21 cellular contexts compared by ENCODE assay signal in the genomic region with DNA sequence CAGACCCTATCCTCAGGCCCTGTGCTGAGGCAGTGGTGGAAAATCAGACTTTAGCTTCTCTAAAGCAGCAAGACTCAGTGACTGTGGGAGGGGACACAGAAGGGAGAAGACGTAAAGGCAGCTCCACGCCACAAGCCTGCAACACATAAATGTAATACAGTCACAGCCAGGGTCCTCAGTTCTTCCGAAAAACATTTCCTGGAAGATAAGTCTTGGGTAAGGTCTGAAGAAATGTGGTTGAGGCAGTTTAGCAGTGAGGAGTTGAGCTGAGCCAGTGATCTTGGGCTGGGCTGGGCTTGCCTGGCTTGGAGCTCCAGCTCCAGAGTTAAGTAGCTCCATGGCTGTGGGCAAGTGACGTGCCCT.
DNase-seq lines count a peak whose midpoint lies in the region; ATAC-seq and TF ChIP-seq lines count a peak whose summit lies in the region.
"Had no signal": no experiment of that assay in that cellular context is flagged by ENCODE, and none has a peak within 500 bp of the region (broad histone marks: within the 10 kb centered on the region; RNA-seq: fewer than 3 reads in every experiment).

No MANE protein-coding gene starts in this region.

- TF ChIP-seq EP300 in suprapubic skin (IDR thresholded peaks at IDR 0.05), result no peak

- no peaks in the 10 kb centered on the region for H3K27me3 ChIP-seq in effector memory CD4-positive, alpha-beta T cell (replicated peaks; ENCODE audit: control insufficient read depth, insufficient read depth, low read length, poor library complexity, severe bottlenecking)
- peaks cover 8% of the 10 kb centered on the region for H3K27me3 ChIP-seq in suprapubic skin
- H3K27me3 ChIP-seq: brain microvascular endothelial cell, gastroesophageal sphincter, MG63, sigmoid colon had no signal

- H3K36me3 Mint-ChIP-seq in stimulated activated naive CD8-positive, alpha-beta T cell treated with anti-CD3 and anti-CD28 coated beads, Interleukin-15, Interleukin-2, amounts not matched to agents 100 ng/mL and 50 ng/mL, for 24 hours (ENCODE audit: low read depth), result no peaks in the 10 kb centered on the region
- H3K36me3 Mint-ChIP-seq in WTC11, result peaks cover 6% of the 10 kb centered on the region
- H3K36me3 Mint-ChIP-seq: activated CD4-positive, alpha-beta memory T cell treated with anti-CD3 and anti-CD28 coated beads for 36 hours; CD4-positive, alpha-beta memory T cell had no signal

- POLR2A ChIA-PET in WTC11 (lab: Charles Lee), result no interaction called here

- no peak for TF ChIP-seq CTCF in WTC11 (IDR thresholded peaks at IDR 0.05)
- TF ChIP-seq CTCF in suprapubic skin (IDR thresholded peaks at IDR 0.05), result no peak

- peak overlapping the region; percentile 75 for H3K27ac Mint-ChIP-seq in stimulated activated naive CD8-positive, alpha-beta T cell treated with anti-CD3 and anti-CD28 coated beads, Interleukin-15, Interleukin-2, amounts not matched to agents 100 ng/mL and 50 ng/mL, for 24 hours
- H3K27ac Mint-ChIP-seq in stimulated activated naive CD8-positive, alpha-beta T cell treated with anti-CD3 and anti-CD28 coated beads, Interleukin-15, amount 100 ng/mL, for 72 hours, result peak overlapping the region in 1 of 2 donors; percentile 47
- H3K27ac Mint-ChIP-seq in WTC11, result peak overlapping the region; percentile 69
- H3K27ac Mint-ChIP-seq: activated CD4-positive, alpha-beta memory T cell treated with anti-CD3 and anti-CD28 coated beads for 36 hours; effector memory CD8-positive, alpha-beta T cell; progenitor cell of endocrine pancreas had no signal

- no peak overlapping the region for H3K4me3 Mint-ChIP-seq in stimulated activated naive CD8-positive, alpha-beta T cell treated with anti-CD3 and anti-CD28 coated beads, Interleukin-15, Interleukin-2, amounts not matched to agents 100 ng/mL and 50 ng/mL, for 24 hours
- H3K4me3 Mint-ChIP-seq in stimulated activated naive CD8-positive, alpha-beta T cell treated with anti-CD3 and anti-CD28 coated beads, Interleukin-15, amount 100 ng/mL, for 72 hours, result no peak overlapping the region
- no peak overlapping the region for H3K4me3 Mint-ChIP-seq in WTC11
- H3K4me3 Mint-ChIP-seq: activated CD4-positive, alpha-beta memory T cell treated with anti-CD3 and anti-CD28 coated beads for 36 hours; CD4-positive, alpha-beta memory T cell; effector memory CD8-positive, alpha-beta T cell had no signal

- WGBS in suprapubic skin, result 59% methylated on average over 4 of the region's 4 CpGs

- no peak overlapping the region for H3K27ac ChIP-seq in effector memory CD4-positive, alpha-beta T cell (ENCODE audit: insufficient read depth, low read length, poor library complexity, severe bottlenecking)
- no peak overlapping the region for H3K27ac ChIP-seq in suprapubic skin
- H3K27ac ChIP-seq: brain microvascular endothelial cell, gastroesophageal sphincter, sigmoid colon had no signal

- peaks cover 46% of the 10 kb centered on the region for H3K4me1 Mint-ChIP-seq in stimulated activated naive CD8-positive, alpha-beta T cell treated with anti-CD3 and anti-CD28 coated beads, Interleukin-15, Interleukin-2, amounts not matched to agents 100 ng/mL and 50 ng/mL, for 24 hours (ENCODE audit: low read depth)
- peaks cover 51% of the 10 kb centered on the region for H3K4me1 Mint-ChIP-seq in stimulated activated naive CD8-positive, alpha-beta T cell treated with anti-CD3 and anti-CD28 coated beads, Interleukin-15, amount 100 ng/mL, for 72 hours
- H3K4me1 Mint-ChIP-seq in WTC11, result peaks cover 9% of the 10 kb centered on the region

- peaks cover 4% of the 10 kb centered on the region for H3K27me3 Mint-ChIP-seq in stimulated activated naive CD8-positive, alpha-beta T cell treated with anti-CD3 and anti-CD28 coated beads, Interleukin-15, Interleukin-2, amounts not matched to agents 100 ng/mL and 50 ng/mL, for 24 hours
- H3K27me3 Mint-ChIP-seq in stimulated activated naive CD8-positive, alpha-beta T cell treated with anti-CD3 and anti-CD28 coated beads, Interleukin-15, amount 100 ng/mL, for 72 hours, result peaks cover 9% of the 10 kb centered on the region
- no peaks in the 10 kb centered on the region for H3K27me3 Mint-ChIP-seq in WTC11 (ENCODE audit: low read depth)

- no peak for ATAC-seq in stimulated activated naive CD8-positive, alpha-beta T cell treated with anti-CD3 and anti-CD28 coated beads, Interleukin-15, amount 100 ng/mL, for 72 hours
- ATAC-seq in WTC11 (no peak), esophagus mucosa (peak; percentile 17)
- ATAC-seq: effector memory CD8-positive, alpha-beta T cell; gastroesophageal sphincter; HCT116 had no signal

- CTCF ChIA-PET in WTC11 (lab: Charles Lee), result no interaction called here

- H3K36me3 ChIP-seq in effector memory CD4-positive, alpha-beta T cell (ENCODE audit: control insufficient read depth, insufficient read depth, low read length), result no peaks in the 10 kb centered on the region
- H3K36me3 ChIP-seq in suprapubic skin, result no peaks in the 10 kb centered on the region
- H3K36me3 ChIP-seq: brain microvascular endothelial cell, gastroesophageal sphincter, MG63, sigmoid colon had no signal

- H3K9me3 Mint-ChIP-seq in stimulated activated naive CD8-positive, alpha-beta T cell treated with anti-CD3 and anti-CD28 coated beads, Interleukin-15, Interleukin-2, amounts not matched to agents 100 ng/mL and 50 ng/mL, for 24 hours, result no peaks in the 10 kb centered on the region
- H3K9me3 Mint-ChIP-seq in stimulated activated naive CD8-positive, alpha-beta T cell treated with anti-CD3 and anti-CD28 coated beads, Interleukin-15, amount 100 ng/mL, for 72 hours, result no peaks in the 10 kb centered on the region
- peaks cover 15% of the 10 kb centered on the region for H3K9me3 Mint-ChIP-seq in WTC11
- H3K9me3 Mint-ChIP-seq: activated CD4-positive, alpha-beta memory T cell treated with anti-CD3 and anti-CD28 coated beads for 36 hours; effector memory CD8-positive, alpha-beta T cell had no signal

- DNase-seq in stimulated activated naive CD8-positive, alpha-beta T cell treated with anti-CD3 and anti-CD28 coated beads, Interleukin-15, amount 100 ng/mL, for 72 hours, result no peak
- DNase-seq in WTC11 (ENCODE audit: low spot score) (no peak), AML-193 (lab: John Stamatoyannopoulos, UW) (no peak), suprapubic skin (ENCODE audit: low spot score in 2 of 2) (no peak)
- no peak for DNase-seq in effector memory CD4-positive, alpha-beta T cell
- DNase-seq: activated CD4-positive, alpha-beta memory T cell treated with anti-CD3 and anti-CD28 coated beads for 36 hours; activated T-cell treated with anti-CD3 and anti-CD28 coated beads, Interleukin-2, amount 50 U/mL, for 1 hour; brain microvascular endothelial cell; CD4-positive, alpha-beta memory T cell; effector memory CD8-positive, alpha-beta T cell; MG63; NCI-H1436; NCI-H510A; sigmoid colon; stimulated activated CD8-positive, alpha-beta memory T cell treated with anti-CD3 and anti-CD28 coated beads, Interleukin-4, amount 100 ng/mL, for 48 hours; SW 1271 had no signal

- no peaks in the 10 kb centered on the region for H3K9me3 ChIP-seq in effector memory CD4-positive, alpha-beta T cell (ENCODE audit: control insufficient read depth, low read length)
- H3K9me3 ChIP-seq in suprapubic skin, result no peaks in the 10 kb centered on the region
- H3K9me3 ChIP-seq: MG63, sigmoid colon had no signal

- no peak overlapping the region for H3K4me3 ChIP-seq in effector memory CD4-positive, alpha-beta T cell (ENCODE audit: insufficient read depth, low read depth, low read length, poor library complexity, severe bottlenecking)
- H3K4me3 ChIP-seq in suprapubic skin, result no peak overlapping the region
- H3K4me3 ChIP-seq: gastroesophageal sphincter, MG63, sigmoid colon had no signal

- no peak for TF ChIP-seq POLR2A in suprapubic skin (IDR thresholded peaks at IDR 0.05)

- H3K4me1 ChIP-seq in effector memory CD4-positive, alpha-beta T cell (ENCODE audit: control insufficient read depth, insufficient read depth, low read length, poor library complexity, severe bottlenecking), result no peaks in the 10 kb centered on the region
- peaks cover 6% of the 10 kb centered on the region for H3K4me1 ChIP-seq in suprapubic skin

TF ChIP-seq in WTC11, 78 proteins besides CTCF, POLR2A, EP300 and RAD21:
- no peak for TF ChIP-seq HMGA2 (CRISPR knock-in tag; IDR thresholded peaks at IDR 0.05)
- TF ChIP-seq, protein P1, sequence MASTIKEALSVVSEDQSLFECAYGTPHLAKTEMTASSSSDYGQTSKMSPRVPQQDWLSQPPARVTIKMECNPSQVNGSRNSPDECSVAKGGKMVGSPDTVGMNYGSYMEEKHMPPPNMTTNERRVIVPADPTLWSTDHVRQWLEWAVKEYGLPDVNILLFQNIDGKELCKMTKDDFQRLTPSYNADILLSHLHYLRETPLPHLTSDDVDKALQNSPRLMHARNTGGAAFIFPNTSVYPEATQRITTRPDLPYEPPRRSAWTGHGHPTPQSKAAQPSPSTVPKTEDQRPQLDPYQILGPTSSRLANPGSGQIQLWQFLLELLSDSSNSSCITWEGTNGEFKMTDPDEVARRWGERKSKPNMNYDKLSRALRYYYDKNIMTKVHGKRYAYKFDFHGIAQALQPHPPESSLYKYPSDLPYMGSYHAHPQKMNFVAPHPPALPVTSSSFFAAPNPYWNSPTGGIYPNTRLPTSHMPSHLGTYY (CRISPR knock-in tag; IDR thresholded peaks at IDR 0.05), result no peak
